Comparison of ENCODE assay signal across 18 cellular contexts in the genomic region with DNA sequence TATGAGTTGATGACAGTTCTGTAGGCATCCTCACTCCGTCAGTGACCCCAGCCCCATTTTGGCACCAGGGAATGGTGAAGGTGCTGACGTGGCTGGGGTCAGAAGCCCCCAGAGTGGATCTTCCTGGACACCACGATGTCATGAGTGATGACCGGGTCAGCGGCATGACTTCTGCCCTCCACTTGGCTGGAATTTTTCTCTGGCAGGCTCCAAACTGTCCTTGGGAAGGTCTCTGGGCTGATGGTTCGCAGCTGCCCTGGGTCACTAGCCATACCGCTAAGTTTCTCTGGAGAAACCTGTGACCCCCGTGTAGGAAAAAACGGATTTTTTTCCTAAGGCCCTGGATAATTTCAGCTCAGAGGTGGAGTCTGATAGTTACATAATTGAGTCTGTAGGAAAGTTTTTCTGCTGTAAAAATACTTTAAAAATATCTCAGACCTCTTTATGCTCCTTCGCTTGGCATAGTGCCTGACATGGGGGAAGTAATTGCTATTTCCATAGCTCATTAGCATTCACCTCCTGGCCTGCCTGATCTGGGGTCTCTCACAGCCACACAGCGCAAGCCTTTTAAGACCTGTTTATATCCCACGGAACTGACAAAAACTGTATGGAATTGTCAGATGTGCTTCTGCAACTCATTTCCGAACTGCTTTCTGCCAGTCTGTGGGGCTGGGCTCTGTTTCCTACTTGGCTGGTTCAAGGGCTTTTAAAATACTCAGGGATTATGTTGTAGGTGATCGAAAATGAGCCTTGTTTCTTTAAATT.
DNase-seq lines count a peak whose midpoint lies in the region; ATAC-seq, FAIRE-seq and TF ChIP-seq lines count a peak whose summit lies in the region.
"Had no signal": no experiment of that assay in that cellular context is flagged by ENCODE, and none has a peak within 500 bp of the region (broad histone marks: within the 10 kb centered on the region; RNA-seq: fewer than 3 reads in every experiment).

No MANE protein-coding gene starts in this region.

- POLR2A ChIA-PET in endothelial cell of umbilical vein (lab: Charles Lee) = interaction anchor here (0.7 kb wide), 1 partner anchor 110 kb away, joined by 3 read pairs; no protein-coding TSS in a partner anchor

- no peak overlapping the region for H2AFZ ChIP-seq in endothelial cell of umbilical vein (ENCODE audit: low read depth, low read length)

- H3K4me1 ChIP-seq in endothelial cell of umbilical vein (ENCODE audit: control insufficient read depth, extremely low read depth, insufficient read depth, low read length) (peaks cover 37% of the 10 kb centered on the region), right cardiac atrium (ENCODE audit: control insufficient read depth, insufficient read depth, low read length) (peaks cover 17% of the 10 kb centered on the region), upper lobe of left lung (peaks cover 20 to 34% (median 26%) of the 10 kb centered on the region in 4 donors)

- H3K27ac ChIP-seq in endothelial cell of umbilical vein (ENCODE audit: insufficient read depth, low read depth, low read length) = no peak overlapping the region
- H3K27ac ChIP-seq in right cardiac atrium (ENCODE audit: low read length) = peak overlapping the region; percentile 18
- peak overlapping the region; percentile 37 to 67 (median 48) for H3K27ac ChIP-seq in upper lobe of left lung
- H3K27ac ChIP-seq: neutrophil had no signal

- H3K36me3 ChIP-seq in endothelial cell of umbilical vein (ENCODE audit: control insufficient read depth in 2 of 2, extremely low read depth in 1 of 2, insufficient read depth in 2 of 2, low read length in 2 of 2) = no peaks in the 10 kb centered on the region
- no peaks in the 10 kb centered on the region for H3K36me3 ChIP-seq in upper lobe of left lung

- H3K9me3 ChIP-seq in endothelial cell of umbilical vein (replicated peaks; ENCODE audit: control insufficient read depth, insufficient read depth, low read length) = no peaks in the 10 kb centered on the region
- no peaks in the 10 kb centered on the region for H3K9me3 ChIP-seq in right cardiac atrium (ENCODE audit: control insufficient read depth, low read length)
- H3K9me3 ChIP-seq in upper lobe of left lung = no peaks in the 10 kb centered on the region
- H3K9me3 ChIP-seq: neutrophil had no signal

- dilution Hi-C loops in endothelial cell of umbilical vein (cut with MboI; ENCODE audit: extremely low pct_ligation_motif_present, low sequenced_read_pairs) = no loop called here

- 30% methylated on average over 14 of the region's 14 CpGs for WGBS in right cardiac atrium
- WGBS in upper lobe of left lung, 2 donors = 60 to 72% methylated on average over 14 of the region's 14 CpGs

- ATAC-seq in right cardiac atrium = peak in 1 of 2 donors; percentile 27
- ATAC-seq in upper lobe of left lung (ENCODE audit: low FRiP score in 2 of 2) = no peak
- ATAC-seq in GM18870 (IDR thresholded peaks at IDR 0.05; ENCODE audit: unreplicated experiment) = no peak
- no peak for ATAC-seq in HG02852 (IDR thresholded peaks at IDR 0.05; ENCODE audit: unreplicated experiment)
- ATAC-seq: K562; stimulated activated naive CD8-positive, alpha-beta T cell treated with anti-CD3 and anti-CD28 coated beads, Interleukin-15, Interleukin-2, amounts not matched to agents 100 U/mL and 50 U/mL, for 24 hours; T-helper 17 cell had no signal

- TF ChIP-seq CTCF in endothelial cell of umbilical vein (IDR thresholded peaks at IDR 0.05; ENCODE audit: extremely low read depth in 1 of 2, insufficient read depth in 1 of 2, low read depth in 1 of 2, low read length in 2 of 2) (no peak), upper lobe of left lung (IDR thresholded peaks at IDR 0.05) (no peak)

- peak; percentile 81 for FAIRE-seq in endothelial cell of umbilical vein (lab: Jason Lieb, UNC)
- FAIRE-seq: frontal cortex, K562 had no signal

- CTCF ChIA-PET in endothelial cell of umbilical vein (lab: Charles Lee) = no interaction called here

- H3K9ac ChIP-seq in endothelial cell of umbilical vein (replicated peaks; ENCODE audit: extremely low read depth, insufficient read depth, low read length) = no peak overlapping the region

- no peaks in the 10 kb centered on the region for H3K79me2 ChIP-seq in endothelial cell of umbilical vein (ENCODE audit: control insufficient read depth, insufficient read depth, low read length)

- TF ChIP-seq POLR2A in endothelial cell of umbilical vein (IDR thresholded peaks at IDR 0.05; ENCODE audit: low read depth, low read length) = no peak
- TF ChIP-seq POLR2A in upper lobe of left lung (IDR thresholded peaks at IDR 0.05) = no peak

- no peaks in the 10 kb centered on the region for H4K20me1 ChIP-seq in endothelial cell of umbilical vein (replicated peaks; ENCODE audit: control insufficient read depth, extremely low read depth, insufficient read depth, low read length)

- H3K9me1 ChIP-seq in endothelial cell of umbilical vein (replicated peaks; ENCODE audit: control insufficient read depth, extremely low read depth, insufficient read depth, low read length) = no peaks in the 10 kb centered on the region

- intact Hi-C loops in endothelial cell of umbilical vein (cut with micrococcal nuclease) = no loop called here
- intact Hi-C loops in right cardiac atrium (cut with DNase I) = no loop called here

- no peak for TF ChIP-seq EP300 in upper lobe of left lung (IDR thresholded peaks at IDR 0.05)

- H3K27me3 ChIP-seq in endothelial cell of umbilical vein (ENCODE audit: control insufficient read depth in 2 of 2, insufficient read depth in 2 of 2, low read length in 2 of 2) (no peaks in the 10 kb centered on the region), right cardiac atrium (ENCODE audit: control insufficient read depth, insufficient read depth) (no peaks in the 10 kb centered on the region), upper lobe of left lung (no peaks in the 10 kb centered on the region)
- H3K27me3 ChIP-seq: neutrophil had no signal

- peak; percentile 62 for DNase-seq in endothelial cell of umbilical vein (ENCODE audit: low read depth, low spot score)
- DNase-seq in right cardiac atrium = peak; percentile 34 to 72 (median 64)
- DNase-seq in renal cortical epithelial cell (ENCODE audit: low read depth) = peak; percentile 10
- no peak for DNase-seq in upper lobe of left lung
- no peak for DNase-seq in NCI-H2171 treated with DMSO at 0.1 percent for 48 hours (lab: John Stamatoyannopoulos, UW)
- DNase-seq: activated naive CD4-positive, alpha-beta T cell; effector memory CD4-positive, alpha-beta T cell; mesendoderm; NCI-H1092 treated with DMSO at 0.1 percent for 48 hours; NCI-H2227 treated with DMSO at 0.1 percent for 48 hours; NK-92 treated with Interleukin-12 subunit alpha and Interleukin-12 subunit beta, amount 100 ng/mL, for 24 hours; stimulated activated naive CD8-positive, alpha-beta T cell treated with anti-CD3 and anti-CD28 coated beads, Interleukin-15, Interleukin-2, amounts not matched to agents 100 U/mL and 50 U/mL, for 24 hours; T-helper 17 cell had no signal

- H3K4me2 ChIP-seq in endothelial cell of umbilical vein (ENCODE audit: insufficient read depth, low read length) = no peak overlapping the region

- no TSS peak for BruUV-seq in endothelial cell of umbilical vein (replicated peaks; lab: Mats Ljungman, UMichigan)

- H3K4me3 ChIP-seq in endothelial cell of umbilical vein (replicated peaks in 1 of 3; ENCODE audit: insufficient read depth in 1 of 3, low read depth in 1 of 3, low read length in 3 of 3) (no peak overlapping the region), right cardiac atrium (ENCODE audit: low read length) (no peak overlapping the region), upper lobe of left lung (no peak overlapping the region)
- H3K4me3 ChIP-seq: K562 had no signal

TF ChIP-seq in endothelial cell of umbilical vein, 7 proteins besides CTCF, POLR2A, EP300 and RAD21:
- TF ChIP-seq FOS (IDR thresholded peaks at IDR 0.05; ENCODE audit: borderline replicate concordance, insufficient read depth, low read length) = no peak
- TF ChIP-seq EZH2 (IDR thresholded peaks at IDR 0.05; ENCODE audit: borderline replicate concordance, low read depth, low read length, severe bottlenecking) = no peak
- TF ChIP-seq POLR2AphosphoS5 (IDR thresholded peaks at IDR 0.05; ENCODE audit: insufficient read depth, low read depth, low read length) = no peak
- TF ChIP-seq JUN (IDR thresholded peaks at IDR 0.05; ENCODE audit: borderline replicate concordance, insufficient read depth, insufficient read length, low read depth) = no peak
- no peak for TF ChIP-seq MYC (IDR thresholded peaks at IDR 0.05; ENCODE audit: low read depth, low read length)
- no peak for TF ChIP-seq GATA2 (IDR thresholded peaks at IDR 0.05; ENCODE audit: insufficient read depth, insufficient read length, low read depth, low read length)
- TF ChIP-seq, protein P1, sequence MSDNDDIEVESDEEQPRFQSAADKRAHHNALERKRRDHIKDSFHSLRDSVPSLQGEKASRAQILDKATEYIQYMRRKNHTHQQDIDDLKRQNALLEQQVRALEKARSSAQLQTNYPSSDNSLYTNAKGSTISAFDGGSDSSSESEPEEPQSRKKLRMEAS (IDR thresholded peaks at IDR 0.05; ENCODE audit: insufficient read depth, insufficient read length) = no peak

Comparison
In these comparisons a context has a peak if more than half of its experiments do, and no peak if none do; other contexts are left out.
1. DNase-seq: peak in endothelial cell of umbilical vein (single experiment), right cardiac atrium (3 of 3) and renal cortical epithelial cell (single experiment); none in upper lobe of left lung (0 of 2) and NCI-H2171 treated with DMSO at 0.1 percent for 48 hours (single experiment).